In genomic region chr9:128081052-128081451, GRCh38 we compare ENCODE assay signal across 1 cellular context.
A peak's percentile ranks its signal among the peaks of the same experiment; 100 is the strongest.
TF ChIP-seq lines count a peak whose summit lies in the region.

No MANE protein-coding gene starts in this region.

TF ChIP-seq in K562, 482 proteins besides CTCF, POLR2A, EP300 and RAD21 (continues in another document):
- no peak for TF ChIP-seq USF1 (CRISPR knock-in tag; IDR thresholded peaks at IDR 0.05)
- TF ChIP-seq, protein P1, sequence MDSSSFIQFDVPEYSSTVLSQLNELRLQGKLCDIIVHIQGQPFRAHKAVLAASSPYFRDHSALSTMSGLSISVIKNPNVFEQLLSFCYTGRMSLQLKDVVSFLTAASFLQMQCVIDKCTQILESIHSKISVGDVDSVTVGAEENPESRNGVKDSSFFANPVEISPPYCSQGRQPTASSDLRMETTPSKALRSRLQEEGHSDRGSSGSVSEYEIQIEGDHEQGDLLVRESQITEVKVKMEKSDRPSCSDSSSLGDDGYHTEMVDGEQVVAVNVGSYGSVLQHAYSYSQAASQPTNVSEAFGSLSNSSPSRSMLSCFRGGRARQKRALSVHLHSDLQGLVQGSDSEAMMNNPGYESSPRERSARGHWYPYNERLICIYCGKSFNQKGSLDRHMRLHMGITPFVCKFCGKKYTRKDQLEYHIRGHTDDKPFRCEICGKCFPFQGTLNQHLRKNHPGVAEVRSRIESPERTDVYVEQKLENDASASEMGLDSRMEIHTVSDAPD (CRISPR knock-in tag; IDR thresholded peaks at IDR 0.05): peak; percentile 23; the same call in 1 of the 2 replicates
- TF ChIP-seq, protein P2, sequence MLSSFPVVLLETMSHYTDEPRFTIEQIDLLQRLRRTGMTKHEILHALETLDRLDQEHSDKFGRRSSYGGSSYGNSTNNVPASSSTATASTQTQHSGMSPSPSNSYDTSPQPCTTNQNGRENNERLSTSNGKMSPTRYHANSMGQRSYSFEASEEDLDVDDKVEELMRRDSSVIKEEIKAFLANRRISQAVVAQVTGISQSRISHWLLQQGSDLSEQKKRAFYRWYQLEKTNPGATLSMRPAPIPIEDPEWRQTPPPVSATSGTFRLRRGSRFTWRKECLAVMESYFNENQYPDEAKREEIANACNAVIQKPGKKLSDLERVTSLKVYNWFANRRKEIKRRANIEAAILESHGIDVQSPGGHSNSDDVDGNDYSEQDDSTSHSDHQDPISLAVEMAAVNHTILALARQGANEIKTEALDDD (IDR thresholded peaks at IDR 0.05): peak; percentile 90
- peak; percentile 53; the same call in 1 of the 2 replicates for TF ChIP-seq DPF2 (IDR thresholded peaks at IDR 0.05)
- peak; percentile 64; the same call in 1 of the 2 replicates for TF ChIP-seq POLR2AphosphoS5 (IDR thresholded peaks at IDR 0.05; ENCODE audit: control insufficient read depth, insufficient read depth, low read depth, low read length)
- TF ChIP-seq NFE2 (IDR thresholded peaks at IDR 0.05; ENCODE audit: low read depth): peak; percentile 10; the same call in 1 of the 2 replicates
- TF ChIP-seq SMARCE1 (IDR thresholded peaks at IDR 0.05): 0 out of 2 replicates have a peak, but pooled peaks have one; percentile 24
- no peak for TF ChIP-seq ZNF124 (CRISPR knock-in tag; IDR thresholded peaks at IDR 0.05)
- TF ChIP-seq UBTF (IDR thresholded peaks at IDR 0.05; ENCODE audit: borderline replicate concordance in 1 of 2, low read depth in 2 of 2, low read length in 2 of 2): 0 out of 4 replicates have a peak, but pooled peaks have one; percentile 38 to 41
- TF ChIP-seq TFAP4 (CRISPR knock-in tag; IDR thresholded peaks at IDR 0.05; ENCODE audit: borderline replicate concordance): peak; percentile 97
- TF ChIP-seq NR2C2 (CRISPR knock-in tag; IDR thresholded peaks at IDR 0.05): no peak
- TF ChIP-seq NR2C2 (tag; IDR thresholded peaks at IDR 0.05): peak; percentile 72
- no peak for TF ChIP-seq CBFB (CRISPR knock-in tag; IDR thresholded peaks at IDR 0.05)
- 0 out of 2 replicates have a peak, but pooled peaks have one; percentile 15 for TF ChIP-seq HDAC2 (IDR thresholded peaks at IDR 0.05)
- TF ChIP-seq NFRKB (IDR thresholded peaks at IDR 0.05; ENCODE audit: low read depth): 0 out of 2 replicates have a peak, but pooled peaks have one; percentile 25
- TF ChIP-seq MTF1 (CRISPR knock-in tag; IDR thresholded peaks at IDR 0.05; ENCODE audit: borderline replicate concordance): no peak
- peak; percentile 89 for TF ChIP-seq ZBTB7A (IDR thresholded peaks at IDR 0.05; ENCODE audit: borderline replicate concordance, control insufficient read depth, low read depth, low read length)
- TF ChIP-seq HEY1 (CRISPR knock-in tag; IDR thresholded peaks at IDR 0.05; ENCODE audit: borderline replicate concordance): no peak
- 0 out of 4 replicates have a peak, but pooled peaks of 1 of the 2 experiments have one; percentile 12 for TF ChIP-seq MLLT1 (IDR thresholded peaks at IDR 0.05)
- peak in 1 of 2 experiments; percentile 28; a peak in 1 of 3 replicates for TF ChIP-seq CBX3 (IDR thresholded peaks at IDR 0.05; ENCODE audit: borderline replicate concordance in 1 of 2, low read length in 2 of 2)
- TF ChIP-seq MCM3 (IDR thresholded peaks at IDR 0.05): no peak
- peak; percentile 71; the same call in 1 of the 2 replicates for TF ChIP-seq MYNN (IDR thresholded peaks at IDR 0.05)
- TF ChIP-seq MYNN (CRISPR knock-in tag; IDR thresholded peaks at IDR 0.05): no peak
- peak; percentile 55 for TF ChIP-seq ZNF316 (IDR thresholded peaks at IDR 0.05)
- TF ChIP-seq HDAC1 (IDR thresholded peaks at IDR 0.05): peak; percentile 58 to 64; a peak in 2 of 4 replicates
- no peak for TF ChIP-seq ZNF717 (CRISPR knock-in tag; IDR thresholded peaks at IDR 0.05)
- TF ChIP-seq CEBPG (CRISPR knock-in tag; IDR thresholded peaks at IDR 0.05): no peak; the same call in 1 of the 2 replicates
- TF ChIP-seq CEBPG (tag; conservative IDR thresholded peaks at IDR 0.05 in 1 of 2, IDR thresholded peaks at IDR 0.05 in 1 of 2): 0 out of 4 replicates have a peak, but pooled peaks of 1 of the 2 experiments have one; percentile 16
- peak; percentile 38; the same call in 1 of the 2 replicates for TF ChIP-seq TAL1 (IDR thresholded peaks at IDR 0.05)
- peak; percentile 41 to 53; a peak in 2 of 4 replicates for TF ChIP-seq SIN3A (IDR thresholded peaks at IDR 0.05; ENCODE audit: borderline replicate concordance in 2 of 2, control insufficient read depth in 1 of 2, low read depth in 2 of 2, low read length in 2 of 2)
- no peak for TF ChIP-seq CREB1 (IDR thresholded peaks at IDR 0.05)
- TF ChIP-seq CREB1 (CRISPR knock-in tag; IDR thresholded peaks at IDR 0.05): peak; percentile 44; the same call in 1 of the 2 replicates
- TF ChIP-seq NFIX (CRISPR knock-in tag; IDR thresholded peaks at IDR 0.05; ENCODE audit: low read depth): no peak
- TF ChIP-seq SMARCC2 (IDR thresholded peaks at IDR 0.05; ENCODE audit: low read depth): peak; percentile 43; the same call in 1 of the 2 replicates
- peak; percentile 77 for TF ChIP-seq CXXC5 (CRISPR knock-in tag; IDR thresholded peaks at IDR 0.05)
- TF ChIP-seq CREM (IDR thresholded peaks at IDR 0.05; ENCODE audit: low read depth): peak; percentile 40; the same call in 1 of the 2 replicates
- TF ChIP-seq NFIC (IDR thresholded peaks at IDR 0.05): peak; percentile 52
- no peak for TF ChIP-seq ID3 (CRISPR knock-in tag; IDR thresholded peaks at IDR 0.05)
- TF ChIP-seq ID3 (tag; IDR thresholded peaks at IDR 0.05): 0 out of 2 replicates have a peak, but pooled peaks have one; percentile 16
- TF ChIP-seq ARID1B (IDR thresholded peaks at IDR 0.05): peak; percentile 59; the same call in 1 of the 2 replicates
- TF ChIP-seq NR2C1 (IDR thresholded peaks at IDR 0.05): no peak
- peak; percentile 57 for TF ChIP-seq NR2C1 (tag; IDR thresholded peaks at IDR 0.05)
- TF ChIP-seq, protein P3, sequence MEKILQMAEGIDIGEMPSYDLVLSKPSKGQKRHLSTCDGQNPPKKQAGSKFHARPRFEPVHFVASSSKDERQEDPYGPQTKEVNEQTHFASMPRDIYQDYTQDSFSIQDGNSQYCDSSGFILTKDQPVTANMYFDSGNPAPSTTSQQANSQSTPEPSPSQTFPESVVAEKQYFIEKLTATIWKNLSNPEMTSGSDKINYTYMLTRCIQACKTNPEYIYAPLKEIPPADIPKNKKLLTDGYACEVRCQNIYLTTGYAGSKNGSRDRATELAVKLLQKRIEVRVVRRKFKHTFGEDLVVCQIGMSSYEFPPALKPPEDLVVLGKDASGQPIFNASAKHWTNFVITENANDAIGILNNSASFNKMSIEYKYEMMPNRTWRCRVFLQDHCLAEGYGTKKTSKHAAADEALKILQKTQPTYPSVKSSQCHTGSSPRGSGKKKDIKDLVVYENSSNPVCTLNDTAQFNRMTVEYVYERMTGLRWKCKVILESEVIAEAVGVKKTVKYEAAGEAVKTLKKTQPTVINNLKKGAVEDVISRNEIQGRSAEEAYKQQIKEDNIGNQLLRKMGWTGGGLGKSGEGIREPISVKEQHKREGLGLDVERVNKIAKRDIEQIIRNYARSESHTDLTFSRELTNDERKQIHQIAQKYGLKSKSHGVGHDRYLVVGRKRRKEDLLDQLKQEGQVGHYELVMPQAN (IDR thresholded peaks at IDR 0.05; ENCODE audit: borderline replicate concordance): no peak
- TF ChIP-seq TCF3 (CRISPR knock-in tag; IDR thresholded peaks at IDR 0.05): peak; percentile 58
- TF ChIP-seq ZNF766 (CRISPR knock-in tag; conservative IDR thresholded peaks at IDR 0.05): 0 out of 2 replicates have a peak, but pooled peaks have one; percentile 10
- no peak for TF ChIP-seq TSHZ1 (CRISPR knock-in tag; IDR thresholded peaks at IDR 0.05)
- TF ChIP-seq TEAD4 (IDR thresholded peaks at IDR 0.05; ENCODE audit: low read length): peak; percentile 42; the same call in 1 of the 2 replicates
- no peak for TF ChIP-seq TEAD4 (CRISPR knock-in tag; IDR thresholded peaks at IDR 0.05; ENCODE audit: borderline replicate concordance)
- TF ChIP-seq JUND (IDR thresholded peaks at IDR 0.05; ENCODE audit: borderline replicate concordance, low read depth, low read length): peak; percentile 35; the same call in 1 of the 2 replicates
- no peak; the same call in 2 of the 3 replicates for TF ChIP-seq JUND (tag; IDR thresholded peaks at IDR 0.05; ENCODE audit: borderline replicate concordance, low read depth, low read length)
- TF ChIP-seq SFPQ (IDR thresholded peaks at IDR 0.05; ENCODE audit: low read depth, low read length): no peak
